ENCODE assay signal across 1 cellular context in genomic region chr19:38337360-38337653, GRCh38.
TF ChIP-seq lines count a peak whose summit lies in the region.

No MANE protein-coding gene starts in this region.

TF ChIP-seq in GM23338, 12 proteins besides CTCF, POLR2A, EP300 and RAD21 (continued from another document):
- TF ChIP-seq POLR2AphosphoS5 (IDR thresholded peaks at IDR 0.05; ENCODE audit: low read depth), result no peak
- TF ChIP-seq REST (IDR thresholded peaks at IDR 0.05; ENCODE audit: unreplicated experiment), result no peak
- no peak for TF ChIP-seq STAT1 (IDR thresholded peaks at IDR 0.05; ENCODE audit: unreplicated experiment)
- TF ChIP-seq, protein P1, sequence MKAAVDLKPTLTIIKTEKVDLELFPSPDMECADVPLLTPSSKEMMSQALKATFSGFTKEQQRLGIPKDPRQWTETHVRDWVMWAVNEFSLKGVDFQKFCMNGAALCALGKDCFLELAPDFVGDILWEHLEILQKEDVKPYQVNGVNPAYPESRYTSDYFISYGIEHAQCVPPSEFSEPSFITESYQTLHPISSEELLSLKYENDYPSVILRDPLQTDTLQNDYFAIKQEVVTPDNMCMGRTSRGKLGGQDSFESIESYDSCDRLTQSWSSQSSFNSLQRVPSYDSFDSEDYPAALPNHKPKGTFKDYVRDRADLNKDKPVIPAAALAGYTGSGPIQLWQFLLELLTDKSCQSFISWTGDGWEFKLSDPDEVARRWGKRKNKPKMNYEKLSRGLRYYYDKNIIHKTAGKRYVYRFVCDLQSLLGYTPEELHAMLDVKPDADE (IDR thresholded peaks at IDR 0.05), result no peak
- TF ChIP-seq ZNF462 (CRISPR knock-in tag; IDR thresholded peaks at IDR 0.05), result no peak
- TF ChIP-seq ZNF331 (CRISPR knock-in tag; IDR thresholded peaks at IDR 0.05; ENCODE audit: low read depth), result no peak
- TF ChIP-seq NANOG (IDR thresholded peaks at IDR 0.05; ENCODE audit: borderline replicate concordance), result no peak
- no peak for TF ChIP-seq JUNB (IDR thresholded peaks at IDR 0.05; ENCODE audit: unreplicated experiment)
- no peak for TF ChIP-seq ZNF114 (CRISPR knock-in tag; IDR thresholded peaks at IDR 0.05)
- no peak for TF ChIP-seq EZH2 (IDR thresholded peaks at IDR 0.05; ENCODE audit: low read depth, unreplicated experiment)
